Comparison of ENCODE assay signal across 2 cellular contexts in the genomic region with DNA sequence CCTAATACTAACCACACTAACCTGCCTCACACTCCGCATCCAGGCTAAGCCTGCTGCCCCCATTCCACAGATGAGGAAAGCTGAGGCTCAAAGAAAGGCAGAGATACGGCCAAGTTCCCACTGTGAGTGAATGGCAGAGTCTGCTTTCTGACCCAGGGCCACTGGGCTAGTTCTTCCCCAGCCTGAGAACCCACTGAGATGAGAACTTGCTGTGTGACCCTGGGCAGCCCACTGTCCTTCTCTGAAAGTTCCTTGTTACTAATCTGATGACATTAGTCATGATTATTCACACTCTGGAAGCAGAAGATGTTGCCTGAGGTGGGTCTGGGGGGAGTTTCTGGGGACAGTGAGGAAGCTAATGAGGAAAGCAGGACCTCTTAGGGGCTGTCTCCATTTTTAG.
TF ChIP-seq lines count a peak whose summit lies in the region.

No MANE protein-coding gene starts in this region.

TF ChIP-seq in K562, 482 proteins besides CTCF, POLR2A, EP300 and RAD21 (continued from another document):
- TF ChIP-seq CTBP1 (IDR thresholded peaks at IDR 0.05; ENCODE audit: borderline replicate concordance) (no peak), ZFP36 (IDR thresholded peaks at IDR 0.05; ENCODE audit: low read depth, low read length, partially characterized antibody) (peak; percentile 5), SMARCA5 (IDR thresholded peaks at IDR 0.05) (peak; percentile 82)
- TF ChIP-seq, protein P1, sequence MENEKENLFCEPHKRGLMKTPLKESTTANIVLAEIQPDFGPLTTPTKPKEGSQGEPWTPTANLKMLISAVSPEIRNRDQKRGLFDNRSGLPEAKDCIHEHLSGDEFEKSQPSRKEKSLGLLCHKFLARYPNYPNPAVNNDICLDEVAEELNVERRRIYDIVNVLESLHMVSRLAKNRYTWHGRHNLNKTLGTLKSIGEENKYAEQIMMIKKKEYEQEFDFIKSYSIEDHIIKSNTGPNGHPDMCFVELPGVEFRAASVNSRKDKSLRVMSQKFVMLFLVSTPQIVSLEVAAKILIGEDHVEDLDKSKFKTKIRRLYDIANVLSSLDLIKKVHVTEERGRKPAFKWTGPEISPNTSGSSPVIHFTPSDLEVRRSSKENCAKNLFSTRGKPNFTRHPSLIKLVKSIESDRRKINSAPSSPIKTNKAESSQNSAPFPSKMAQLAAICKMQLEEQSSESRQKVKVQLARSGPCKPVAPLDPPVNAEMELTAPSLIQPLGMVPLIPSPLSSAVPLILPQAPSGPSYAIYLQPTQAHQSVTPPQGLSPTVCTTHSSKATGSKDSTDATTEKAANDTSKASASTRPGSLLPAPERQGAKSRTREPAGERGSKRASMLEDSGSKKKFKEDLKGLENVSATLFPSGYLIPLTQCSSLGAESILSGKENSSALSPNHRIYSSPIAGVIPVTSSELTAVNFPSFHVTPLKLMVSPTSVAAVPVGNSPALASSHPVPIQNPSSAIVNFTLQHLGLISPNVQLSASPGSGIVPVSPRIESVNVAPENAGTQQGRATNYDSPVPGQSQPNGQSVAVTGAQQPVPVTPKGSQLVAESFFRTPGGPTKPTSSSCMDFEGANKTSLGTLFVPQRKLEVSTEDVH (IDR thresholded peaks at IDR 0.05; ENCODE audit: low read depth, partially characterized antibody), result no peak

TF ChIP-seq in WTC11, 78 proteins besides CTCF, POLR2A, EP300 and RAD21 (continued from another document):
- TF ChIP-seq, protein P2, sequence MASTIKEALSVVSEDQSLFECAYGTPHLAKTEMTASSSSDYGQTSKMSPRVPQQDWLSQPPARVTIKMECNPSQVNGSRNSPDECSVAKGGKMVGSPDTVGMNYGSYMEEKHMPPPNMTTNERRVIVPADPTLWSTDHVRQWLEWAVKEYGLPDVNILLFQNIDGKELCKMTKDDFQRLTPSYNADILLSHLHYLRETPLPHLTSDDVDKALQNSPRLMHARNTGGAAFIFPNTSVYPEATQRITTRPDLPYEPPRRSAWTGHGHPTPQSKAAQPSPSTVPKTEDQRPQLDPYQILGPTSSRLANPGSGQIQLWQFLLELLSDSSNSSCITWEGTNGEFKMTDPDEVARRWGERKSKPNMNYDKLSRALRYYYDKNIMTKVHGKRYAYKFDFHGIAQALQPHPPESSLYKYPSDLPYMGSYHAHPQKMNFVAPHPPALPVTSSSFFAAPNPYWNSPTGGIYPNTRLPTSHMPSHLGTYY (CRISPR knock-in tag; IDR thresholded peaks at IDR 0.05), result no peak
- TF ChIP-seq RELA (CRISPR knock-in tag; IDR thresholded peaks at IDR 0.05; ENCODE audit: borderline replicate concordance) (no peak), TP53 (CRISPR knock-in tag; IDR thresholded peaks at IDR 0.05) (no peak), ZNF138 (CRISPR knock-in tag; conservative IDR thresholded peaks at IDR 0.05) (no peak), PRRX2 (CRISPR knock-in tag; IDR thresholded peaks at IDR 0.05) (no peak), FOXK1 (CRISPR knock-in tag; IDR thresholded peaks at IDR 0.05) (no peak), HMGA2 (CRISPR knock-in tag; IDR thresholded peaks at IDR 0.05) (no peak), CREM (CRISPR knock-in tag; IDR thresholded peaks at IDR 0.05) (no peak), ZNF232 (CRISPR knock-in tag; IDR thresholded peaks at IDR 0.05) (no peak), ZNF416 (CRISPR knock-in tag; IDR thresholded peaks at IDR 0.05) (no peak), JAZF1 (CRISPR knock-in tag; IDR thresholded peaks at IDR 0.05) (no peak), KAT7 (CRISPR knock-in tag; IDR thresholded peaks at IDR 0.05; ENCODE audit: borderline replicate concordance) (no peak)
- TF ChIP-seq, protein P3, sequence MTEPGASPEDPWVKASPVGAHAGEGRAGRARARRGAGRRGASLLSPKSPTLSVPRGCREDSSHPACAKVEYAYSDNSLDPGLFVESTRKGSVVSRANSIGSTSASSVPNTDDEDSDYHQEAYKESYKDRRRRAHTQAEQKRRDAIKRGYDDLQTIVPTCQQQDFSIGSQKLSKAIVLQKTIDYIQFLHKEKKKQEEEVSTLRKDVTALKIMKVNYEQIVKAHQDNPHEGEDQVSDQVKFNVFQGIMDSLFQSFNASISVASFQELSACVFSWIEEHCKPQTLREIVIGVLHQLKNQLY (CRISPR knock-in tag; IDR thresholded peaks at IDR 0.05), result no peak
- TF ChIP-seq, protein P4, sequence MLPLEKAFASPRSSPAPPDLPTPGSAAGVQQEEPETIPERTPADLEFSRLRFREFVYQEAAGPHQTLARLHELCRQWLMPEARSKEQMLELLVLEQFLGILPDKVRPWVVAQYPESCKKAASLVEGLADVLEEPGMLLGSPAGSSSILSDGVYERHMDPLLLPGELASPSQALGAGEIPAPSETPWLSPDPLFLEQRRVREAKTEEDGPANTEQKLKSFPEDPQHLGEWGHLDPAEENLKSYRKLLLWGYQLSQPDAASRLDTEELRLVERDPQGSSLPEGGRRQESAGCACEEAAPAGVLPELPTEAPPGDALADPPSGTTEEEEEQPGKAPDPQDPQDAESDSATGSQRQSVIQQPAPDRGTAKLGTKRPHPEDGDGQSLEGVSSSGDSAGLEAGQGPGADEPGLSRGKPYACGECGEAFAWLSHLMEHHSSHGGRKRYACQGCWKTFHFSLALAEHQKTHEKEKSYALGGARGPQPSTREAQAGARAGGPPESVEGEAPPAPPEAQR (CRISPR knock-in tag; IDR thresholded peaks at IDR 0.05), result no peak
- TF ChIP-seq, protein P5, sequence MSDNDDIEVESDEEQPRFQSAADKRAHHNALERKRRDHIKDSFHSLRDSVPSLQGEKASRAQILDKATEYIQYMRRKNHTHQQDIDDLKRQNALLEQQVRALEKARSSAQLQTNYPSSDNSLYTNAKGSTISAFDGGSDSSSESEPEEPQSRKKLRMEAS (CRISPR knock-in tag; IDR thresholded peaks at IDR 0.05), result no peak
- TF ChIP-seq, protein P6, sequence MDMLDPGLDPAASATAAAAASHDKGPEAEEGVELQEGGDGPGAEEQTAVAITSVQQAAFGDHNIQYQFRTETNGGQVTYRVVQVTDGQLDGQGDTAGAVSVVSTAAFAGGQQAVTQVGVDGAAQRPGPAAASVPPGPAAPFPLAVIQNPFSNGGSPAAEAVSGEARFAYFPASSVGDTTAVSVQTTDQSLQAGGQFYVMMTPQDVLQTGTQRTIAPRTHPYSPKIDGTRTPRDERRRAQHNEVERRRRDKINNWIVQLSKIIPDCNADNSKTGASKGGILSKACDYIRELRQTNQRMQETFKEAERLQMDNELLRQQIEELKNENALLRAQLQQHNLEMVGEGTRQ (CRISPR knock-in tag; IDR thresholded peaks at IDR 0.05), result no peak
- TF ChIP-seq, protein P7, sequence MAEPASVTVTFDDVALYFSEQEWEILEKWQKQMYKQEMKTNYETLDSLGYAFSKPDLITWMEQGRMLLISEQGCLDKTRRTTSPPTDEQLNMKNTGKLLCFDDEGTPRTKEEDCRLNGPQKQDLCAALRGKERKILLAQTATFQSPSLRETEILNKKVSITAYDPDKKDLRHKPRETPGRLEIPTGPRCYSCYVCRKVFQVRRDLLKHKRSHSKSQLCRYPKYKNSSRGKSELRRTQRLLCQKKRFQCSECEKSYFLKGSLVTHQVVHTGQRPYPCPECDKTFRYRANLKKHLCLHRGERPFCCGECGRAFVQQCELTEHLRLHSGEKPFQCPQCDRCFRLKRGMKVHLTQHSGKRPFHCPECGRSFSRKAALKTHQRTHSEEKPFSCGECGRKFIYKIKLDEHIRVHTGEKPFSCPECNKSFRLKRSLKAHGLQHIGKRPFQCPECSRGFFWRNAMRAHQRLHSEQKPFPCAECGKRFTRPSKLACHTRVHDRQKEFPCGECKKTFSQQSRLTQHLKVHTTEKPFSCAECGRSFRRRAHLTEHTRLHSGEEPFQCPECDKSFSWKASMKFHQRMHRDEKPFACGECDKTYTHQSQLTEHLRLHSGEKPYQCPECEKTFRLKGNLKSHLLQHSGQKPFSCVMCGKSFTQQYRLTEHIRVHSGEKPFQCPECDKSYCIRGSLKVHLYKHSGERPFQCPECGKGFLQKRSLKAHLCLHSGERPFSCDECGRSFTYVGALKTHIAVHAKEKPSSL (CRISPR knock-in tag; conservative IDR thresholded peaks at IDR 0.05), result no peak
- TF ChIP-seq, protein P8, sequence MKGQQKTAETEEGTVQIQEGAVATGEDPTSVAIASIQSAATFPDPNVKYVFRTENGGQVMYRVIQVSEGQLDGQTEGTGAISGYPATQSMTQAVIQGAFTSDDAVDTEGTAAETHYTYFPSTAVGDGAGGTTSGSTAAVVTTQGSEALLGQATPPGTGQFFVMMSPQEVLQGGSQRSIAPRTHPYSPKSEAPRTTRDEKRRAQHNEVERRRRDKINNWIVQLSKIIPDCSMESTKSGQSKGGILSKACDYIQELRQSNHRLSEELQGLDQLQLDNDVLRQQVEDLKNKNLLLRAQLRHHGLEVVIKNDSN (CRISPR knock-in tag; IDR thresholded peaks at IDR 0.05), result no peak
